13 cellular contexts compared by ENCODE assay signal in the genomic region with DNA sequence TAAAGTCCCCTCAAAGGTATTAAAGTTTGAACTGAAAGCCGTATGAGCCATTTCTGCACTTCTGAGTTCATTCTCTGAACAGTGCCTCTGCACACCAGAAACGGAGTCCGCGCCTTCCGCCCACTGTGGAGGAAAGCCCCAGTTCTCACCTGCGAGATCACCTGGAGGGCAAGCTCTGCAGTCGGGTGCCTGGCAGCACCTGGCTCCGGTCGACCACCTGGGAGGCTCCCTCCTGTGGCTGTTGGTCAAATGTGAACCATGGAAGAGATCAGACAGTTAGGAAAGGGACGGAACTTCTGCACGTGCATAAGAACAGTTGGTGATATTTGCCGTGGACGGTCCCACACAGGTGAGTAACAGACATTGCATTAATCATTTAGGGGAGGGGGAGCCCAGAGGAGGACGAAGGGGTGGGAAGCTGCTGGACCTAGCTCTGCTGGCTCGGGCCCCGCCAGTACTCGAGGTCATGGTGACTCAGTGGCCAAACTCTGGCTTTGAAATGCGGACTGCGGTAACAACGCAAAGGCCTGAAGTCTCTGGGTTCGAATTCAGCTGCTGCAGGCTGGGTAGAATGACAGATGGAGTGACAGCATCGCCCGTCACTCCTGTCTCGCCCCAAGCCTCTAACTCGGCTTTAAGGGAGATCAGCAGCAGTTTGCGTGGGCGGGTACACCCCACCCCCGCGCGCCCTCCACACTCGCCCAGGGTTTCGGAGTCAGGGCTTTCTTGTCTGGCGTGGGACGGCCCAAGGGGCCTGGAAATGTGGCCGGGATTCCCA. TPM values are rescaled to one million over a fixed set of nuclear protein-coding genes. Genes with fewer than 3 reads are reported as not detected.
DNase-seq lines count a peak whose midpoint lies in the region; ATAC-seq and TF ChIP-seq lines count a peak whose summit lies in the region.
"Had no signal": no experiment of that assay in that cellular context is flagged by ENCODE, and none has a peak within 500 bp of the region (broad histone marks: within the 10 kb centered on the region; RNA-seq: fewer than 3 reads in every experiment).

No MANE protein-coding gene starts in this region.

- H3K36me3 Mint-ChIP-seq in T-helper 2 cell treated with Interferon-gamma antibody and Interleukin-4, amounts not matched to agents 5 μg/mL and 100 μg/mL, for 36 hours (ENCODE audit: low read depth) = no peaks in the 10 kb centered on the region
- peaks cover 4% of the 10 kb centered on the region for H3K36me3 Mint-ChIP-seq in central memory CD8-positive, alpha-beta T cell (ENCODE audit: insufficient read depth)
- H3K36me3 Mint-ChIP-seq in neural crest cell (ENCODE audit: low read depth) = peaks cover 6% of the 10 kb centered on the region

- H3K27me3 Mint-ChIP-seq in T-helper 2 cell treated with Interferon-gamma antibody and Interleukin-4, amounts not matched to agents 5 μg/mL and 100 μg/mL, for 36 hours (ENCODE audit: low read depth) = peaks cover 39% of the 10 kb centered on the region
- peaks cover 56% of the 10 kb centered on the region for H3K27me3 Mint-ChIP-seq in central memory CD8-positive, alpha-beta T cell
- peaks cover 68% of the 10 kb centered on the region for H3K27me3 Mint-ChIP-seq in neural crest cell (ENCODE audit: low read depth)

- TF ChIP-seq CTCF in HEK293 (tag by site-specific recombination; IDR thresholded peaks at IDR 0.05) (no peak), neural crest cell (conservative IDR thresholded peaks at IDR 0.05) (no peak)

- CTCF ChIA-PET in HEK293 (lab: Yijun Ruan, JAX) = interaction anchor here (1.0 kb wide), 1 partner anchor 21 kb away, joined by 3 read pairs; no protein-coding TSS in a partner anchor

- no peaks in the 10 kb centered on the region for H3K9me3 Mint-ChIP-seq in T-helper 2 cell treated with Interferon-gamma antibody and Interleukin-4, amounts not matched to agents 5 μg/mL and 100 μg/mL, for 36 hours
- no peaks in the 10 kb centered on the region for H3K9me3 Mint-ChIP-seq in central memory CD8-positive, alpha-beta T cell
- no peaks in the 10 kb centered on the region for H3K9me3 Mint-ChIP-seq in neural crest cell

- no peak overlapping the region for H3K4me3 ChIP-seq in HEK293 (ENCODE audit: low read depth, low read length)

- H3K9me3 ChIP-seq in HEK293 (ENCODE audit: control insufficient read depth, insufficient read depth, low read depth, low read length) = no peaks in the 10 kb centered on the region
- H3K9me3 ChIP-seq: esophagus squamous epithelium, transverse colon had no signal

- POLR2A ChIA-PET in HEK293 (lab: Yijun Ruan, JAX) = no interaction called here

- no peak for DNase-seq in T-helper 2 cell treated with Interferon-gamma antibody and Interleukin-4, amounts not matched to agents 5 μg/mL and 100 μg/mL, for 36 hours (ENCODE audit: low spot score)
- DNase-seq in T-helper 2 cell (no peak), neural crest cell (ENCODE audit: low read depth, low spot score) (no peak), GM19240 (ENCODE audit: insufficient read length, low spot score) (no peak), DMS114 treated with DMSO at 0.1 percent for 48 hours (lab: John Stamatoyannopoulos, UW; ENCODE audit: unreplicated experiment) (no peak)
- no peak for DNase-seq in central memory CD8-positive, alpha-beta T cell (ENCODE audit: low spot score in 2 of 2)
- DNase-seq: DMS 273 treated with DMSO at 0.1 percent for 48 hours, esophagus squamous epithelium, NCI-H524 treated with DMSO at 0.1 percent for 48 hours had no signal

- no peaks in the 10 kb centered on the region for H3K36me3 ChIP-seq in HEK293 (ENCODE audit: control insufficient read depth in 2 of 2, insufficient read depth in 1 of 2, low read length in 2 of 2)
- H3K36me3 ChIP-seq: esophagus squamous epithelium, transverse colon had no signal

- ATAC-seq in central memory CD8-positive, alpha-beta T cell (replicated peaks; ENCODE audit: extremely low read depth, poor library complexity, severe bottlenecking) = no peak
- ATAC-seq in HG03196 (IDR thresholded peaks at IDR 0.05; ENCODE audit: unreplicated experiment) = no peak

- H3K27ac ChIP-seq in HEK293 (ENCODE audit: extremely low read depth, low read depth, low read length) = no peak overlapping the region
- H3K27ac ChIP-seq: esophagus squamous epithelium, transverse colon had no signal

- H3K4me3 Mint-ChIP-seq in T-helper 2 cell treated with Interferon-gamma antibody and Interleukin-4, amounts not matched to agents 5 μg/mL and 100 μg/mL, for 36 hours = peak overlapping the region; percentile 52
- H3K4me3 Mint-ChIP-seq in central memory CD8-positive, alpha-beta T cell = peak overlapping the region; percentile 52
- H3K4me3 Mint-ChIP-seq in neural crest cell = peak overlapping the region; percentile 86
- H3K4me3 Mint-ChIP-seq: activated CD8-positive, alpha-beta T cell treated with anti-CD3 and anti-CD28 coated beads, Interleukin-2, amount 10 ng/mL, durations not matched to agents 7 days and 5 days had no signal

- no peaks in the 10 kb centered on the region; the same call in 1 of the 2 replicates for H3K4me1 ChIP-seq in HEK293 (ENCODE audit: control insufficient read depth, insufficient read depth, low read length)

- H3K4me1 Mint-ChIP-seq in T-helper 2 cell treated with Interferon-gamma antibody and Interleukin-4, amounts not matched to agents 5 μg/mL and 100 μg/mL, for 36 hours (ENCODE audit: low read depth) = peaks cover 2% of the 10 kb centered on the region
- H3K4me1 Mint-ChIP-seq in central memory CD8-positive, alpha-beta T cell = peaks cover 5% of the 10 kb centered on the region
- H3K4me1 Mint-ChIP-seq in neural crest cell = peaks cover 23% of the 10 kb centered on the region

- no peak overlapping the region for H3K27ac Mint-ChIP-seq in T-helper 2 cell treated with Interferon-gamma antibody and Interleukin-4, amounts not matched to agents 5 μg/mL and 100 μg/mL, for 36 hours
- no peak overlapping the region for H3K27ac Mint-ChIP-seq in central memory CD8-positive, alpha-beta T cell (ENCODE audit: low read depth)
- H3K27ac Mint-ChIP-seq in neural crest cell (ENCODE audit: unreplicated experiment) = no peak overlapping the region
- H3K27ac Mint-ChIP-seq: activated CD8-positive, alpha-beta T cell treated with anti-CD3 and anti-CD28 coated beads, Interleukin-2, amount 10 ng/mL, durations not matched to agents 7 days and 5 days had no signal

TF ChIP-seq in HEK293, 187 proteins besides CTCF, POLR2A, EP300 and RAD21:
- TF ChIP-seq, protein P1, sequence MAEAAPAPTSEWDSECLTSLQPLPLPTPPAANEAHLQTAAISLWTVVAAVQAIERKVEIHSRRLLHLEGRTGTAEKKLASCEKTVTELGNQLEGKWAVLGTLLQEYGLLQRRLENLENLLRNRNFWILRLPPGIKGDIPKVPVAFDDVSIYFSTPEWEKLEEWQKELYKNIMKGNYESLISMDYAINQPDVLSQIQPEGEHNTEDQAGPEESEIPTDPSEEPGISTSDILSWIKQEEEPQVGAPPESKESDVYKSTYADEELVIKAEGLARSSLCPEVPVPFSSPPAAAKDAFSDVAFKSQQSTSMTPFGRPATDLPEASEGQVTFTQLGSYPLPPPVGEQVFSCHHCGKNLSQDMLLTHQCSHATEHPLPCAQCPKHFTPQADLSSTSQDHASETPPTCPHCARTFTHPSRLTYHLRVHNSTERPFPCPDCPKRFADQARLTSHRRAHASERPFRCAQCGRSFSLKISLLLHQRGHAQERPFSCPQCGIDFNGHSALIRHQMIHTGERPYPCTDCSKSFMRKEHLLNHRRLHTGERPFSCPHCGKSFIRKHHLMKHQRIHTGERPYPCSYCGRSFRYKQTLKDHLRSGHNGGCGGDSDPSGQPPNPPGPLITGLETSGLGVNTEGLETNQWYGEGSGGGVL (tag by site-specific recombination; IDR thresholded peaks at IDR 0.05) = no peak
- TF ChIP-seq EGR2 (tag by site-specific recombination; IDR thresholded peaks at IDR 0.05; ENCODE audit: low read depth) (peak; percentile 29), ZFHX2 (tag by site-specific recombination; conservative IDR thresholded peaks at IDR 0.05) (peak; percentile 55; the same call in 1 of the 2 replicates)

RNA-seq across cellular contexts. Expression of a gene that starts 1.7 kb away (rescaled TPM):
- 145 and 155 TPM in 2 replicates for total RNA-seq in neural crest cell
